Comparison of ENCODE assay signal across 21 cellular contexts in the genomic region with DNA sequence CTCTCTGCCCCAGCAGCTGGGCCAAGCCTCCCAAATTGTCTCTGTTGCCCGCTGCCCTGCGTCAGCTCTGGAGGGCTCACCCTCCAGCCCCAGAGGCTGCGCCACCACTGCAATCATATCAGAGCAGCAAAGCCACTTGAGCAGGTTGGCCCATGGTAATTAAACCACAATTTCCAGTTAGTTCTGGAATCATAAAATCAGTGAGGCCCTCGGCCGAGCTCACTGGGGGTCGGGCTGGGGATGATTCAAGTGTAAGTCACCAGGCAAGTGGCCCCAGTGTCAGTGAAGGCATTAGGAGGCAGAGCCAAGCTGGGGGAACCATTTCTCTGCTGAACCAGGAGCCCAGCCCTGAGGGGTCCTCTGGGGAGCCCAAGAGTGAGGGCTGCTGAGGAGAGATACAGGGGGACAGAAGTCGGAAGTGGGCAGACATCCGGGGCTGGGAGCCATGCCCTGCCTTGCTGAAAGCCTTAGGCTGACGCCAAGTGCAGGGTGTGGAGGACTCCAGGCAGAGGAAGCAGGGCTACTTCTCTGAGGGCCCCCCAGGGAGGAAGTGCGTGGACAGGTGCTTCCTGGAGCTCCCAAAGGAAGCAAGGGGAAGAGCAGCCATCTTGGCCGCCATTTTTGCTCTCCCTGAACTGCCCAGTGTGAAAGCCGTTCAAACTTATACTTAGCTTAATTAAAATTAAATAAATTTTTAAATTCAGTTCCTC.
"Had no signal": no experiment of that assay in that cellular context is flagged by ENCODE, and none has a peak within 500 bp of the region (broad histone marks: within the 10 kb centered on the region; RNA-seq: fewer than 3 reads in every experiment).

No MANE protein-coding gene starts in this region.

- H3K9me3 Mint-ChIP-seq: immature natural killer cell, mesothelial cell of epicardium, WTC11 had no signal

- H3K27me3 ChIP-seq: ovary, sigmoid colon, stomach, testis, upper lobe of right lung had no signal

- H3K4me1 Mint-ChIP-seq: immature natural killer cell, WTC11 had no signal

- H3K36me3 ChIP-seq: ovary, sigmoid colon, upper lobe of right lung had no signal

- H3K4me3 Mint-ChIP-seq: activated naive CD8-positive, alpha-beta T cell; immature natural killer cell; mesothelial cell of epicardium; WTC11 had no signal

- H3K36me3 Mint-ChIP-seq: activated naive CD8-positive, alpha-beta T cell; immature natural killer cell had no signal

- H3K9me3 ChIP-seq: ovary, sigmoid colon, stomach, testis, upper lobe of right lung had no signal

- ATAC-seq: foreskin keratinocyte, upper lobe of right lung, WTC11 had no signal

- H3K4me1 ChIP-seq: foreskin keratinocyte, sigmoid colon, stomach had no signal

- DNase-seq: activated CD4-positive, alpha-beta T cell treated with anti-CD3 and anti-CD28 coated beads for 48 hours; activated CD8-positive, alpha-beta memory T cell treated with anti-CD3 and anti-CD28 coated beads for 24 hours; activated gamma-delta T cell treated with Interleukin-2 at 50 U/mL for 16 hours; amniotic stem cell; central memory CD4-positive, alpha-beta T cell; effector CD8-positive, alpha-beta T cell; foreskin keratinocyte; glutamatergic neuron; immature natural killer cell; ovary; sigmoid colon; stimulated activated CD4-positive, alpha-beta T cell treated with anti-CD3 and anti-CD28 coated beads, Interleukin-1b, Interleukin-23, amount 100 ng/mL, for 48 hours; stomach; T1000; testis; upper lobe of right lung had no signal

- H3K27me3 Mint-ChIP-seq: activated naive CD8-positive, alpha-beta T cell had no signal

- H3K27ac Mint-ChIP-seq: activated naive CD8-positive, alpha-beta T cell; immature natural killer cell; mesothelial cell of epicardium; WTC11 had no signal

- H3K4me3 ChIP-seq: coronary artery, lung, ovary, sigmoid colon, stomach, testis, upper lobe of right lung had no signal

- H3K27ac ChIP-seq: coronary artery, foreskin keratinocyte, ovary, sigmoid colon, stomach, testis, upper lobe of right lung had no signal
